ENCODE assay signal across 13 cellular contexts in genomic region chr3:104717828-104718196, GRCh38.
DNase-seq lines count a peak whose midpoint lies in the region; ATAC-seq and TF ChIP-seq lines count a peak whose summit lies in the region.
"Had no signal": no experiment of that assay in that cellular context is flagged by ENCODE, and none has a peak within 500 bp of the region (broad histone marks: within the 10 kb centered on the region; RNA-seq: fewer than 3 reads in every experiment).

No MANE protein-coding gene starts in this region.

- H3K4me3 ChIP-seq in MM.1S (ENCODE audit: low read length) (no peak overlapping the region), GM23338 (no peak overlapping the region)
- H3K4me3 ChIP-seq: skin epidermis had no signal

- H3K27me3 ChIP-seq in MM.1S (replicated peaks; ENCODE audit: insufficient read depth, low read length): no peaks in the 10 kb centered on the region
- H3K27me3 ChIP-seq in GM23338 (ENCODE audit: insufficient read depth): no peaks in the 10 kb centered on the region

- H3K9me3 Mint-ChIP-seq in naive B cell: peaks cover 0 to 6% (median 3%) of the 10 kb centered on the region in 7 donors
- H3K9me3 Mint-ChIP-seq in GM23338: no peaks in the 10 kb centered on the region
- H3K9me3 Mint-ChIP-seq: nephron progenitor cell had no signal

- H3F3A ChIP-seq in MM.1S (ENCODE audit: insufficient read depth, low read length): no peaks in the 10 kb centered on the region
- no peaks in the 10 kb centered on the region for H3F3A ChIP-seq in GM23338 (replicated peaks; ENCODE audit: low read depth)

- H3K4me2 ChIP-seq in MM.1S (ENCODE audit: low read depth, low read length) (0 out of 2 replicates have a peak overlapping the region, but pooled peaks have one; percentile 13), GM23338 (no peak overlapping the region)

- H3K4me1 Mint-ChIP-seq in naive B cell: peaks cover 11 to 15% (median 14%) of the 10 kb centered on the region in 3 donors
- H3K4me1 Mint-ChIP-seq in GM23338: no peaks in the 10 kb centered on the region
- H3K4me1 Mint-ChIP-seq: nephron progenitor cell had no signal

- TF ChIP-seq CTCF in MM.1S (IDR thresholded peaks at IDR 0.05; ENCODE audit: low read length) (no peak), GM23338 (conservative IDR thresholded peaks at IDR 0.05; ENCODE audit: low read depth in 2 of 2) (no peak)

- DNase-seq in MM.1S (no peak), naive B cell (no peak), activated gamma-delta T cell (lab: John Stamatoyannopoulos, UW) (no peak), GM23338 (ENCODE audit: low spot score) (no peak), DMS 273 treated with DMSO at 0.1 percent for 48 hours (lab: John Stamatoyannopoulos, UW) (no peak)
- DNase-seq: NCI-H1436 treated with DMSO at 0.1 percent for 48 hours; nephron progenitor cell; PC-3; stimulated activated CD8-positive, alpha-beta memory T cell treated with anti-CD3 and anti-CD28 coated beads, Interleukin-4, amount 100 ng/mL, for 48 hours had no signal

- no peak overlapping the region for H2AFZ ChIP-seq in MM.1S (ENCODE audit: low read length)
- H2AFZ ChIP-seq in GM23338: no peak overlapping the region

- H3K27ac Mint-ChIP-seq in naive B cell: peak overlapping the region; percentile 55 to 94 (median 87)
- no peak overlapping the region; the same call in 1 of the 2 replicates for H3K27ac Mint-ChIP-seq in GM23338
- H3K27ac Mint-ChIP-seq: nephron progenitor cell had no signal

- no peaks in the 10 kb centered on the region for H3K36me3 Mint-ChIP-seq in naive B cell
- no peaks in the 10 kb centered on the region for H3K36me3 Mint-ChIP-seq in GM23338 (ENCODE audit: low read depth)

- H3K9me3 ChIP-seq in MM.1S (replicated peaks; ENCODE audit: insufficient read depth, low read length): no peaks in the 10 kb centered on the region

- H3K27me3 Mint-ChIP-seq in naive B cell (no peaks in the 10 kb centered on the region), GM23338 (ENCODE audit: insufficient read depth, low read depth, poor library complexity) (peaks cover 2% of the 10 kb centered on the region)

- ATAC-seq in GM19328 (IDR thresholded peaks at IDR 0.05; ENCODE audit: unreplicated experiment) (peak; percentile 61), HG02840 (IDR thresholded peaks at IDR 0.05; ENCODE audit: low FRiP score, unreplicated experiment) (peak; percentile 27), naive B cell (ENCODE audit: low read depth in 2 of 2) (peak; percentile 55 to 68), GM23338 (no peak)
- ATAC-seq: esophagus mucosa, PC-3 had no signal

- H3K36me3 ChIP-seq in MM.1S (replicated peaks; ENCODE audit: insufficient read depth, low read length) (no peaks in the 10 kb centered on the region), GM23338 (ENCODE audit: insufficient read depth) (peaks cover 4% of the 10 kb centered on the region; the same call in 1 of the 2 replicates)

- H3K9ac ChIP-seq in MM.1S (ENCODE audit: low read length): no peak overlapping the region

- peak overlapping the region in 7 of 8 donors; percentile 7 to 74 (median 46) for H3K4me3 Mint-ChIP-seq in naive B cell
- no peak overlapping the region for H3K4me3 Mint-ChIP-seq in GM23338
- H3K4me3 Mint-ChIP-seq: nephron progenitor cell had no signal

- H3K79me2 ChIP-seq in MM.1S (ENCODE audit: low read length): no peaks in the 10 kb centered on the region
- no peaks in the 10 kb centered on the region for H3K79me2 ChIP-seq in GM23338 (replicated peaks; ENCODE audit: insufficient read depth)

- H3K4me1 ChIP-seq in MM.1S (ENCODE audit: low read length) (no peaks in the 10 kb centered on the region; the same call in 1 of the 2 replicates), GM23338 (ENCODE audit: insufficient read depth) (no peaks in the 10 kb centered on the region)

- no peaks in the 10 kb centered on the region for H3K9me2 ChIP-seq in MM.1S (replicated peaks; ENCODE audit: insufficient read depth, low read length)
- H3K9me2 ChIP-seq in GM23338 (ENCODE audit: insufficient read depth): no peaks in the 10 kb centered on the region

- H3K27ac ChIP-seq in MM.1S (ENCODE audit: low read length) (no peak overlapping the region), GM23338 (ENCODE audit: low read depth) (no peak overlapping the region)
- H3K27ac ChIP-seq: skin epidermis had no signal

- H4K20me1 ChIP-seq in MM.1S (ENCODE audit: insufficient read depth, low read length): no peaks in the 10 kb centered on the region
- no peaks in the 10 kb centered on the region for H4K20me1 ChIP-seq in GM23338 (replicated peaks; ENCODE audit: insufficient read depth)

TF ChIP-seq in GM23338, 12 proteins besides CTCF, POLR2A, EP300 and RAD21 (continues in another document):
- no peak for TF ChIP-seq NANOG (IDR thresholded peaks at IDR 0.05; ENCODE audit: borderline replicate concordance)
- TF ChIP-seq ZNF331 (CRISPR knock-in tag; IDR thresholded peaks at IDR 0.05; ENCODE audit: low read depth): no peak
- TF ChIP-seq ZNF462 (CRISPR knock-in tag; IDR thresholded peaks at IDR 0.05): no peak
- no peak for TF ChIP-seq CREB1 (CRISPR knock-in tag; IDR thresholded peaks at IDR 0.05; ENCODE audit: low read depth)
- no peak for TF ChIP-seq STAT1 (IDR thresholded peaks at IDR 0.05; ENCODE audit: unreplicated experiment)
- no peak for TF ChIP-seq EZH2phosphoT487 (IDR thresholded peaks at IDR 0.05; ENCODE audit: unreplicated experiment)
- no peak for TF ChIP-seq POLR2AphosphoS5 (IDR thresholded peaks at IDR 0.05; ENCODE audit: low read depth)
- TF ChIP-seq ETS1 (IDR thresholded peaks at IDR 0.05): no peak
- TF ChIP-seq ZNF114 (CRISPR knock-in tag; IDR thresholded peaks at IDR 0.05): no peak
- TF ChIP-seq EZH2 (IDR thresholded peaks at IDR 0.05; ENCODE audit: low read depth, unreplicated experiment): no peak
- TF ChIP-seq JUNB (IDR thresholded peaks at IDR 0.05; ENCODE audit: unreplicated experiment): no peak
